Comparison of ENCODE assay signal across 21 cellular contexts in genomic region chr12:49050507-49051372, GRCh38. TPM values are rescaled to one million over a fixed set of nuclear protein-coding genes. Genes with fewer than 3 reads are reported as not detected.
DNase-seq lines count a peak whose midpoint lies in the region; ATAC-seq, FAIRE-seq and TF ChIP-seq lines count a peak whose summit lies in the region.
"Had no signal": no experiment of that assay in that cellular context is flagged by ENCODE, and none has a peak within 500 bp of the region (broad histone marks: within the 10 kb centered on the region; RNA-seq: fewer than 3 reads in every experiment).

No MANE protein-coding gene starts in this region.

- BruUV-seq in GM12878 (replicated peaks; lab: Mats Ljungman, UMichigan): no TSS peak

- no peak for FAIRE-seq in GM12878 (lab: Jason Lieb, UNC)

- H3K23ac ChIP-seq in mesenchymal stem cell (ENCODE audit: low read length in 2 of 2): no peak overlapping the region

- H3K4ac ChIP-seq in mesenchymal stem cell (ENCODE audit: low read depth in 1 of 2, low read length in 2 of 2): no peak overlapping the region

- TF ChIP-seq CTCF in SK-N-SH (IDR thresholded peaks at IDR 0.05) (no peak), GM12878 (IDR thresholded peaks at IDR 0.05 in 2 of 3, conservative IDR thresholded peaks at IDR 0.05 in 1 of 3; ENCODE audit: control insufficient read depth in 2 of 3, extremely low read depth in 1 of 3, insufficient read depth in 1 of 3, low read depth in 3 of 3, low read length in 3 of 3) (no peak), foreskin fibroblast (IDR thresholded peaks at IDR 0.05; ENCODE audit: low read depth, low read length) (no peak)

- TF ChIP-seq EP300 in SK-N-SH (IDR thresholded peaks at IDR 0.05; ENCODE audit: borderline replicate concordance in 1 of 2, low read depth in 1 of 2, low read length in 1 of 2): no peak
- no peak for TF ChIP-seq EP300 in GM12878 (IDR thresholded peaks at IDR 0.05; ENCODE audit: borderline replicate concordance in 1 of 2, control insufficient read depth in 1 of 2, low read depth in 2 of 2, low read length in 2 of 2)

- peak overlapping the region; percentile 10 for H2AK5ac ChIP-seq in mesenchymal stem cell (ENCODE audit: low read length, severe bottlenecking)

- SMC1A ChIA-PET in GM12878 (lab: Charles Lee; ENCODE audit: uncharacterized antibody, unreplicated experiment): no interaction called here

- H4K20me1 ChIP-seq in SK-N-SH (ENCODE audit: insufficient read depth) (peaks cover 50% of the 10 kb centered on the region), GM12878 (ENCODE audit: control insufficient read depth, insufficient read depth) (peaks cover 20% of the 10 kb centered on the region)

- no peaks in the 10 kb centered on the region for H3K27me3 ChIP-seq in SK-N-SH (ENCODE audit: insufficient read depth)
- no peaks in the 10 kb centered on the region for H3K27me3 ChIP-seq in GM12878 (replicated peaks in 1 of 2; ENCODE audit: control insufficient read depth in 2 of 2, insufficient read depth in 2 of 2, low read length in 1 of 2)
- no peaks in the 10 kb centered on the region for H3K27me3 ChIP-seq in mesenchymal stem cell (ENCODE audit: control insufficient read depth in 1 of 2, insufficient read depth in 1 of 2, low read length in 2 of 2)
- no peaks in the 10 kb centered on the region for H3K27me3 ChIP-seq in aorta (ENCODE audit: control insufficient read depth in 1 of 2, insufficient read depth in 2 of 2, low read length in 1 of 2)

- H2AFZ ChIP-seq in SK-N-SH (ENCODE audit: low read depth) (no peak overlapping the region), GM12878 (ENCODE audit: control insufficient read depth, low read depth, low read length) (no peak overlapping the region), mesenchymal stem cell (ENCODE audit: low read depth, low read length) (no peak overlapping the region)

- in situ Hi-C loops in GM12878 (cut with MboI): no loop called here

- 0 out of 2 replicates have a peak, but pooled peaks have one; percentile 33 for TF ChIP-seq POLR2A in GM12878 (IDR thresholded peaks at IDR 0.05; ENCODE audit: low read depth, low read length)

- peaks cover 45% of the 10 kb centered on the region for H3K79me1 ChIP-seq in mesenchymal stem cell (replicated peaks; ENCODE audit: low read length, poor library complexity, severe bottlenecking)

- no peak overlapping the region for H3K18ac ChIP-seq in mesenchymal stem cell (ENCODE audit: low read depth in 1 of 2, low read length in 2 of 2)

- H3K4me2 ChIP-seq in SK-N-SH: peak overlapping the region; percentile 42; the same call in 1 of the 2 replicates
- H3K4me2 ChIP-seq in GM12878 (ENCODE audit: control insufficient read depth, insufficient read depth): no peak overlapping the region
- H3K4me2 ChIP-seq in mesenchymal stem cell (ENCODE audit: low read length, poor library complexity, severe bottlenecking): no peak overlapping the region
- H3K4me2 ChIP-seq: KMS-11 had no signal

- H4K91ac ChIP-seq in mesenchymal stem cell (ENCODE audit: low read length): no peak overlapping the region

- WGBS in SK-N-SH (ENCODE audit: low lambda C conversion rate): 94% methylated on average over 10 of the region's 13 CpGs
- 95% methylated on average over 13 of the region's 13 CpGs for WGBS in GM12878 (ENCODE audit: insufficient coverage, insufficient replicate concordance, low lambda C conversion rate, missing lambda C conversion rate)
- WGBS in mesenchymal stem cell: 98% methylated on average over 13 of the region's 13 CpGs
- 88 to 97% methylated on average over 13 of the region's 13 CpGs for WGBS in aorta, 2 donors

- H3K27ac ChIP-seq in SK-N-SH (ENCODE audit: low read depth in 2 of 2, low read length in 1 of 2) (no peak overlapping the region; a peak in 1 of 4 replicates), GM12878 (ENCODE audit: control insufficient read depth, insufficient read depth) (no peak overlapping the region), mesenchymal stem cell (ENCODE audit: low read length, poor library complexity, severe bottlenecking) (no peak overlapping the region), aorta (ENCODE audit: low read depth in 1 of 2, low read length in 2 of 2) (no peak overlapping the region)
- H3K27ac ChIP-seq: 22Rv1, KMS-11, RWPE1 had no signal

- peaks cover 4 to 10% of the 10 kb centered on the region in 2 experiments; a peak in 3 of 4 replicates for H3K4me1 ChIP-seq in SK-N-SH (ENCODE audit: control insufficient read depth in 1 of 2, insufficient read depth in 2 of 2, low read depth in 1 of 2, low read length in 1 of 2)
- H3K4me1 ChIP-seq in GM12878 (ENCODE audit: control insufficient read depth, insufficient read depth, low read length): no peaks in the 10 kb centered on the region
- H3K4me1 ChIP-seq in mesenchymal stem cell (ENCODE audit: control insufficient read depth, insufficient read depth, low read depth, low read length): peaks cover 38% of the 10 kb centered on the region
- no peaks in the 10 kb centered on the region for H3K4me1 ChIP-seq in aorta (ENCODE audit: control insufficient read depth in 1 of 2, insufficient read depth in 2 of 2, low read length in 2 of 2)
- H3K4me1 ChIP-seq: Caco-2 had no signal

- no peaks in the 10 kb centered on the region for H3K9me3 ChIP-seq in SK-N-SH
- no peaks in the 10 kb centered on the region for H3K9me3 ChIP-seq in GM12878 (replicated peaks; ENCODE audit: control insufficient read depth, insufficient read depth, low read length)
- no peaks in the 10 kb centered on the region for H3K9me3 ChIP-seq in mesenchymal stem cell (ENCODE audit: control insufficient read depth, low read length)
- no peaks in the 10 kb centered on the region for H3K9me3 ChIP-seq in aorta (ENCODE audit: control insufficient read depth, low read length)
- H3K9me3 ChIP-seq: Caco-2 had no signal

- no peak overlapping the region for H2BK12ac ChIP-seq in mesenchymal stem cell (ENCODE audit: low read length in 2 of 2)

- H3K36me3 ChIP-seq in SK-N-SH (replicated peaks in 1 of 2; ENCODE audit: control insufficient read depth in 1 of 2, insufficient read depth in 2 of 2, low read length in 1 of 2) (peaks cover 56 to 84% of the 10 kb centered on the region in 2 experiments), GM12878 (ENCODE audit: control insufficient read depth in 2 of 2, insufficient read depth in 2 of 2, low read length in 1 of 2) (peaks cover 49 to 71% of the 10 kb centered on the region in 2 experiments), mesenchymal stem cell (ENCODE audit: control insufficient read depth in 1 of 2, insufficient read depth in 2 of 2, low read depth in 1 of 2, low read length in 2 of 2) (peaks cover 84 to 97% of the 10 kb centered on the region in 2 experiments), aorta (ENCODE audit: control insufficient read depth in 1 of 2, insufficient read depth in 2 of 2, low read length in 1 of 2) (peaks cover 3 to 18% of the 10 kb centered on the region in 2 donors)

- no peak overlapping the region for H2BK120ac ChIP-seq in mesenchymal stem cell (ENCODE audit: low read depth, low read length)

- H2BK15ac ChIP-seq in mesenchymal stem cell (ENCODE audit: low read depth, poor library complexity, severe bottlenecking): peak overlapping the region; percentile 5

- H3K4me3 ChIP-seq in SK-N-SH (ENCODE audit: low read depth in 2 of 2, low read length in 1 of 2) (no peak overlapping the region), GM12878 (no peak overlapping the region), mesenchymal stem cell (ENCODE audit: insufficient read depth in 1 of 2, low read depth in 1 of 2, low read length in 2 of 2) (no peak overlapping the region), aorta (ENCODE audit: low read length in 2 of 2) (no peak overlapping the region), foreskin fibroblast (ENCODE audit: low read depth in 1 of 2, low read length in 2 of 2) (no peak overlapping the region)

- H3F3A ChIP-seq in SK-N-SH (replicated peaks; ENCODE audit: insufficient read depth): peaks cover 4% of the 10 kb centered on the region

- RAD21 ChIA-PET in GM12878 (lab: Charles Lee; ENCODE audit: unreplicated experiment): no interaction called here

- DNase-seq in SK-N-SH (no peak), GM12878 (ENCODE audit: low read depth, low spot score) (no peak), mesenchymal stem cell (no peak), aorta (peak; percentile 45 to 67), mucosa of gallbladder (ENCODE audit: low spot score) (no peak), foreskin fibroblast (no peak)
- DNase-seq: CD4-positive, CD25-positive, alpha-beta regulatory T cell; GF-D8; MV-4-11; NCI-H1417; NCI-H187 treated with DMSO at 0.1 percent for 48 hours; NCI-H2227 treated with DMSO at 0.1 percent for 48 hours; NCI-H524; NCI-H82 had no signal

- H3K9me2 ChIP-seq in SK-N-SH: no peaks in the 10 kb centered on the region

- no peak overlapping the region for H3K14ac ChIP-seq in mesenchymal stem cell (ENCODE audit: low read length in 2 of 2)

- no peak for TF ChIP-seq RAD21 in SK-N-SH (IDR thresholded peaks at IDR 0.05; ENCODE audit: low read length)
- no peak for TF ChIP-seq RAD21 in GM12878 (IDR thresholded peaks at IDR 0.05; ENCODE audit: insufficient read depth, low read depth, low read length)

- no peak overlapping the region for H4K8ac ChIP-seq in mesenchymal stem cell (ENCODE audit: low read length)

- intact Hi-C loops in GM12878 (cut with micrococcal nuclease; ENCODE audit: unreplicated experiment) (no loop called here), aorta (cut with DNase I) (no loop called here)

- H3K79me2 ChIP-seq in SK-N-SH (ENCODE audit: insufficient read depth): peaks cover 37% of the 10 kb centered on the region
- peaks cover 16% of the 10 kb centered on the region for H3K79me2 ChIP-seq in GM12878 (ENCODE audit: control insufficient read depth, insufficient read depth, low read length)

- no peak overlapping the region for H2BK5ac ChIP-seq in mesenchymal stem cell (ENCODE audit: low read depth, low read length, poor library complexity, severe bottlenecking)

- POLR2A ChIA-PET in SK-N-SH (lab: Yijun Ruan, JAX): no interaction called here
- POLR2A ChIA-PET in GM12878 (lab: Charles Lee): interaction anchor here (1.0 kb wide), 1 partner anchor 13 kb away, joined by 3 read pairs; no protein-coding TSS in a partner anchor

- CTCF ChIA-PET in SK-N-SH (lab: Yijun Ruan, JAX) (interaction anchor here (1.4 to 3.7 kb wide), 2 partner anchors 13 to 291 kb away, joined by 4 to 15 read pairs; no protein-coding TSS in a partner anchor), GM12878 (lab: Yijun Ruan, JAX) (no interaction called here)

- ATAC-seq in SK-N-SH treated with all-trans-retinoic acid at 6 μM for 48 hours (no peak), GM12878 (no peak), aorta (ENCODE audit: low FRiP score) (no peak), GM18861 (IDR thresholded peaks at IDR 0.05; ENCODE audit: unreplicated experiment) (no peak)

- no peak overlapping the region for H3K9ac ChIP-seq in SK-N-SH
- H3K9ac ChIP-seq in GM12878 (ENCODE audit: control insufficient read depth, insufficient read depth, low read length): no peak overlapping the region
- no peak overlapping the region for H3K9ac ChIP-seq in mesenchymal stem cell (ENCODE audit: low read length)
- H3K9ac ChIP-seq: KMS-11 had no signal

RNA-seq across cellular contexts. Expression of gene KMT2D, which starts 9.9 kb away (rescaled TPM):
- polyA plus RNA-seq in SK-N-SH (2012; rRNA removed): 16.3 and 30.5 TPM in 2 replicates
- 12.4 and 21.2 TPM in 2 replicates for polyA plus RNA-seq in SK-N-SH (2012; cell fraction: cytosol; rRNA removed)
- 73.8 and 91.4 TPM in 2 replicates for polyA plus RNA-seq in SK-N-SH (2012; cell fraction: nucleus; rRNA removed)
- total RNA-seq in GM12878 (2013; cell fraction: nucleolus; rRNA removed): 68.5 and 83.4 TPM in 2 replicates
- total RNA-seq in GM12878 (2014; rRNA removed): 10.7 and 13.3 TPM in 2 replicates
- 9.6 and 10.8 TPM in 2 replicates for total RNA-seq in GM12878 (2014; rRNA removed; fragmentation: Illumina TruSeq; extraction: Trizol)
- total RNA-seq in GM12878 (2021): 57.9 and 71.5 TPM in 2 replicates
- 9.2 TPM for polyA plus RNA-seq in GM12878 (2011; ENCODE audit: low read depth)
- polyA plus RNA-seq in GM12878 (2011; rRNA removed): 4.6 and 7.9 TPM in 2 replicates
- 9.5 and 10.4 TPM in 2 replicates for polyA plus RNA-seq in GM12878 (2011; cell fraction: cytosol; rRNA removed)
- polyA plus RNA-seq in GM12878 (2011; cell fraction: nucleus; rRNA removed): 51.4 and 63.1 TPM in 2 replicates
- polyA plus RNA-seq in GM12878 (2012): 21.0 and 22.3 TPM in 2 replicates
- polyA plus RNA-seq in GM12878 (2014; fragmentation: Illumina TruSeq; extraction: Trizol): 39.7 and 45.6 TPM in 2 replicates
- 1 to 10 TPM in 1 of 2 experiments, under 1 TPM in 1; 0.51 to 1.2 TPM for polyA plus RNA-seq in GM12878 (2014; fragmentation: Nextera tagmentation; extraction: Ambion mirVana)
- polyA plus RNA-seq in GM12878 (2014; rRNA removed): 32.7 and 33.8 TPM in 2 replicates
- 10 to 100 TPM; 10.1 to 10.6 TPM for polyA plus RNA-seq in GM12878 (2016; fragmentation: Nextera tagmentation; extraction: Ambion mirVana)
- 15.4 and 17.8 TPM in 2 replicates for polyA minus RNA-seq in GM12878 (2011; rRNA and poly(A)+ RNA removed)
- polyA minus RNA-seq in GM12878 (2011; cell fraction: cytosol; rRNA and poly(A)+ RNA removed): 25.7 and 28.3 TPM in 2 replicates
- polyA minus RNA-seq in GM12878 (2011; cell fraction: nucleus; rRNA and poly(A)+ RNA removed): 13.2 and 31.3 TPM in 2 replicates
- 14.1 TPM for polyA plus RNA-seq in mesenchymal stem cell (2013, experiment 1 of 2)
- 11.6 TPM for polyA plus RNA-seq in mesenchymal stem cell (2013, experiment 2 of 2)
- total RNA-seq in aorta: 10 to 100 TPM; 88.6 to 97.4 TPM
- polyA plus RNA-seq in aorta: 10 to 100 TPM; 11.5 to 14.4 TPM
- 104 TPM for total RNA-seq in mucosa of gallbladder

RNA-seq across cellular contexts. Expression of gene RHEBL1, which starts 19.0 kb away (rescaled TPM):
- polyA plus RNA-seq in SK-N-SH (2012; rRNA removed): 2.2 and 2.3 TPM in 2 replicates
- 1.6 and 2.9 TPM in 2 replicates for polyA plus RNA-seq in SK-N-SH (2012; cell fraction: cytosol; rRNA removed)
- 1.4 and 2.4 TPM in 2 replicates for polyA plus RNA-seq in SK-N-SH (2012; cell fraction: nucleus; rRNA removed)
- 1.9 and 3.7 TPM in 2 replicates for total RNA-seq in GM12878 (2013; cell fraction: nucleolus; rRNA removed)
- 8.7 and 11.0 TPM in 2 replicates for total RNA-seq in GM12878 (2014; rRNA removed)
- 5.9 and 6.4 TPM in 2 replicates for total RNA-seq in GM12878 (2014; rRNA removed; fragmentation: Illumina TruSeq; extraction: Trizol)
- 7.2 and 7.9 TPM in 2 replicates for total RNA-seq in GM12878 (2021)
- polyA plus RNA-seq in GM12878 (2011; ENCODE audit: low read depth): 3.8 TPM
- 13.1 and 15.3 TPM in 2 replicates for polyA plus RNA-seq in GM12878 (2011; rRNA removed)
- 14.7 and 20.5 TPM in 2 replicates for polyA plus RNA-seq in GM12878 (2011; cell fraction: cytosol; rRNA removed)
- polyA plus RNA-seq in GM12878 (2011; cell fraction: nucleus; rRNA removed): 17.4 and 22.9 TPM in 2 replicates
- polyA plus RNA-seq in GM12878 (2012): 6.2 and 6.8 TPM in 2 replicates
- 5.5 and 6.2 TPM in 2 replicates for polyA plus RNA-seq in GM12878 (2014; fragmentation: Illumina TruSeq; extraction: Trizol)
- polyA plus RNA-seq in GM12878 (2014; fragmentation: Nextera tagmentation; extraction: Ambion mirVana): 10 to 100 TPM; 17.9 to 18.7 TPM
- polyA plus RNA-seq in GM12878 (2014; rRNA removed): 9.2 and 11.1 TPM in 2 replicates
- polyA plus RNA-seq in GM12878 (2016; fragmentation: Nextera tagmentation; extraction: Ambion mirVana): 10 to 100 TPM; 13.0 to 14.5 TPM
- polyA minus RNA-seq in GM12878 (2011; rRNA and poly(A)+ RNA removed): 10.1 and 13.0 TPM in 2 replicates
- 3.5 and 4.5 TPM in 2 replicates for polyA minus RNA-seq in GM12878 (2011; cell fraction: cytosol; rRNA and poly(A)+ RNA removed)
- 4.4 and 5.3 TPM in 2 replicates for polyA minus RNA-seq in GM12878 (2011; cell fraction: nucleus; rRNA and poly(A)+ RNA removed)
- polyA plus RNA-seq in mesenchymal stem cell (2013, experiment 1 of 2): 0.83 TPM
- 0.86 TPM for polyA plus RNA-seq in mesenchymal stem cell (2013, experiment 2 of 2)
- total RNA-seq in aorta: 1 to 10 TPM in 1 of 2 donors, under 1 TPM in 1; 0.55 to 1.1 TPM
- 1 to 10 TPM; 1.3 to 2.4 TPM for polyA plus RNA-seq in aorta
- 0.29 TPM for total RNA-seq in mucosa of gallbladder

RNA-seq across cellular contexts. Expression of gene PRKAG1, which starts 32.2 kb away (rescaled TPM):
- 75.1 and 113 TPM in 2 replicates for polyA plus RNA-seq in SK-N-SH (2012; rRNA removed)
- 90.8 and 99.1 TPM in 2 replicates for polyA plus RNA-seq in SK-N-SH (2012; cell fraction: cytosol; rRNA removed)
- polyA plus RNA-seq in SK-N-SH (2012; cell fraction: nucleus; rRNA removed): 50.3 and 85.4 TPM in 2 replicates
- 25.8 and 31.4 TPM in 2 replicates for total RNA-seq in GM12878 (2013; cell fraction: nucleolus; rRNA removed)
- 49.5 and 58.1 TPM in 2 replicates for total RNA-seq in GM12878 (2014; rRNA removed)
- 62.6 and 62.8 TPM in 2 replicates for total RNA-seq in GM12878 (2014; rRNA removed; fragmentation: Illumina TruSeq; extraction: Trizol)
- 43.7 and 46.4 TPM in 2 replicates for total RNA-seq in GM12878 (2021)
- 46.6 TPM for polyA plus RNA-seq in GM12878 (2011; ENCODE audit: low read depth)
- polyA plus RNA-seq in GM12878 (2011; rRNA removed): 91.6 and 102 TPM in 2 replicates
- polyA plus RNA-seq in GM12878 (2011; cell fraction: cytosol; rRNA removed): 68.6 and 71.3 TPM in 2 replicates
- polyA plus RNA-seq in GM12878 (2011; cell fraction: nucleus; rRNA removed): 39.9 and 44.5 TPM in 2 replicates
- polyA plus RNA-seq in GM12878 (2012): 35.3 and 41.2 TPM in 2 replicates
- polyA plus RNA-seq in GM12878 (2014; fragmentation: Illumina TruSeq; extraction: Trizol): 80.9 and 102 TPM in 2 replicates
- 10 to 100 TPM; 61.5 to 70.9 TPM for polyA plus RNA-seq in GM12878 (2014; fragmentation: Nextera tagmentation; extraction: Ambion mirVana)
- polyA plus RNA-seq in GM12878 (2014; rRNA removed): 38.3 and 44.5 TPM in 2 replicates
- 10 to 100 TPM; 58.5 to 60.3 TPM for polyA plus RNA-seq in GM12878 (2016; fragmentation: Nextera tagmentation; extraction: Ambion mirVana)
- polyA minus RNA-seq in GM12878 (2011; rRNA and poly(A)+ RNA removed): 45.2 and 54.1 TPM in 2 replicates
- 14.2 and 23.2 TPM in 2 replicates for polyA minus RNA-seq in GM12878 (2011; cell fraction: cytosol; rRNA and poly(A)+ RNA removed)
- polyA minus RNA-seq in GM12878 (2011; cell fraction: nucleus; rRNA and poly(A)+ RNA removed): 8.8 and 19.9 TPM in 2 replicates
- polyA plus RNA-seq in mesenchymal stem cell (2013, experiment 1 of 2): 62.2 TPM
- polyA plus RNA-seq in mesenchymal stem cell (2013, experiment 2 of 2): 63.2 TPM
- total RNA-seq in aorta: 10 to 100 TPM; 44.8 to 50.6 TPM
- 10 to 100 TPM; 48.0 to 57.1 TPM for polyA plus RNA-seq in aorta
- 51.7 TPM for total RNA-seq in mucosa of gallbladder

RNA-seq across cellular contexts. Expression of gene DHH, which starts 43.9 kb away (rescaled TPM):
- polyA plus RNA-seq in SK-N-SH (2012; rRNA removed): 0.08 and 0.13 TPM in 2 replicates
- polyA plus RNA-seq in SK-N-SH (2012; cell fraction: cytosol; rRNA removed): 0.03 and 0.08 TPM in 2 replicates
- polyA plus RNA-seq in SK-N-SH (2012; cell fraction: nucleus; rRNA removed): 0.12 and 0.14 TPM in 2 replicates
- 0.15 and 0.22 TPM in 2 replicates for total RNA-seq in GM12878 (2013; cell fraction: nucleolus; rRNA removed)
- total RNA-seq in GM12878 (2014; rRNA removed): not detected in 2 replicates
- total RNA-seq in GM12878 (2014; rRNA removed; fragmentation: Illumina TruSeq; extraction: Trizol): 0.05 TPM in 1 of 2 replicates, not detected in the other
- not detected in 2 replicates for total RNA-seq in GM12878 (2021)
- polyA plus RNA-seq in GM12878 (2011; ENCODE audit: low read depth): not detected
- 0.01 TPM in 1 of 2 replicates, not detected in the other for polyA plus RNA-seq in GM12878 (2011; rRNA removed)
- not detected in 2 replicates for polyA plus RNA-seq in GM12878 (2011; cell fraction: cytosol; rRNA removed)
- 0.03 and 0.06 TPM in 2 replicates for polyA plus RNA-seq in GM12878 (2011; cell fraction: nucleus; rRNA removed)
- polyA plus RNA-seq in GM12878 (2012): not detected in 2 replicates
- polyA plus RNA-seq in GM12878 (2014; fragmentation: Illumina TruSeq; extraction: Trizol): not detected in 2 replicates
- polyA plus RNA-seq in GM12878 (2014; fragmentation: Nextera tagmentation; extraction: Ambion mirVana): not detected
- polyA plus RNA-seq in GM12878 (2014; rRNA removed): 0.11 TPM in 1 of 2 replicates, not detected in the other
- polyA plus RNA-seq in GM12878 (2016; fragmentation: Nextera tagmentation; extraction: Ambion mirVana): not detected
- polyA minus RNA-seq in GM12878 (2011; rRNA and poly(A)+ RNA removed): not detected in 2 replicates
- polyA minus RNA-seq in GM12878 (2011; cell fraction: cytosol; rRNA and poly(A)+ RNA removed): not detected in 2 replicates
- polyA minus RNA-seq in GM12878 (2011; cell fraction: nucleus; rRNA and poly(A)+ RNA removed): under 0.01 TPM in 1 of 2 replicates, not detected in the other
- 0.03 TPM for polyA plus RNA-seq in mesenchymal stem cell (2013, experiment 1 of 2)
- polyA plus RNA-seq in mesenchymal stem cell (2013, experiment 2 of 2): not detected
- total RNA-seq in aorta: 1 to 10 TPM; 1.3 to 3.6 TPM
- polyA plus RNA-seq in aorta: under 1 TPM in 1 of 2 donors, not detected in 1; 0.33 TPM
- total RNA-seq in mucosa of gallbladder: 1.5 TPM
- polyA plus RNA-seq: AG04450; CD4-positive, CD25-positive, alpha-beta regulatory T cell had no signal

RNA-seq across cellular contexts. Expression of gene DDN, which starts 51.6 kb away (rescaled TPM):
- polyA plus RNA-seq in SK-N-SH (2012; rRNA removed): 0.20 and 0.24 TPM in 2 replicates
- polyA plus RNA-seq in SK-N-SH (2012; cell fraction: cytosol; rRNA removed): 0.17 TPM in 2 replicates
- polyA plus RNA-seq in SK-N-SH (2012; cell fraction: nucleus; rRNA removed): 0.99 and 1.4 TPM in 2 replicates
- total RNA-seq in GM12878 (2013; cell fraction: nucleolus; rRNA removed): 3.6 and 4.6 TPM in 2 replicates
- 9.6 and 11.4 TPM in 2 replicates for total RNA-seq in GM12878 (2014; rRNA removed)
- 5.1 and 5.5 TPM in 2 replicates for total RNA-seq in GM12878 (2014; rRNA removed; fragmentation: Illumina TruSeq; extraction: Trizol)
- 11.5 and 13.4 TPM in 2 replicates for total RNA-seq in GM12878 (2021)
- 1.5 TPM for polyA plus RNA-seq in GM12878 (2011; ENCODE audit: low read depth)
- polyA plus RNA-seq in GM12878 (2011; rRNA removed): 1.5 and 2.0 TPM in 2 replicates
- 2.1 and 2.6 TPM in 2 replicates for polyA plus RNA-seq in GM12878 (2011; cell fraction: cytosol; rRNA removed)
- 4.1 and 5.1 TPM in 2 replicates for polyA plus RNA-seq in GM12878 (2011; cell fraction: nucleus; rRNA removed)
- polyA plus RNA-seq in GM12878 (2012): 2.3 and 2.7 TPM in 2 replicates
- polyA plus RNA-seq in GM12878 (2014; fragmentation: Illumina TruSeq; extraction: Trizol): 3.0 and 6.1 TPM in 2 replicates
- under 1 TPM; 0.10 to 0.22 TPM for polyA plus RNA-seq in GM12878 (2014; fragmentation: Nextera tagmentation; extraction: Ambion mirVana)
- 7.4 and 10.1 TPM in 2 replicates for polyA plus RNA-seq in GM12878 (2014; rRNA removed)
- polyA plus RNA-seq in GM12878 (2016; fragmentation: Nextera tagmentation; extraction: Ambion mirVana): 1 to 10 TPM in 1 of 2 experiments, under 1 TPM in 1; 0.70 to 1.0 TPM
- 1.5 and 2.7 TPM in 2 replicates for polyA minus RNA-seq in GM12878 (2011; rRNA and poly(A)+ RNA removed)
- polyA minus RNA-seq in GM12878 (2011; cell fraction: cytosol; rRNA and poly(A)+ RNA removed): 1.3 and 1.5 TPM in 2 replicates
- polyA minus RNA-seq in GM12878 (2011; cell fraction: nucleus; rRNA and poly(A)+ RNA removed): 1.7 and 2.6 TPM in 2 replicates
- 0.17 TPM for polyA plus RNA-seq in mesenchymal stem cell (2013, experiment 1 of 2)
- 0.19 TPM for polyA plus RNA-seq in mesenchymal stem cell (2013, experiment 2 of 2)
- under 1 TPM in 1 of 2 donors, not detected in 1; 0.10 TPM for total RNA-seq in aorta
- polyA plus RNA-seq in aorta: under 1 TPM in 1 of 2 donors, not detected in 1; 0.50 TPM
- total RNA-seq in mucosa of gallbladder: 0.06 TPM
- polyA plus RNA-seq: CD4-positive, CD25-positive, alpha-beta regulatory T cell had no signal

Comparison
In these comparisons a context has a peak if more than half of its experiments do, and no peak if none do; other contexts are left out.
1. DNase-seq: peak in aorta (2 of 2); none in SK-N-SH (single experiment), GM12878 (single experiment), mesenchymal stem cell (single experiment), mucosa of gallbladder (single experiment) and foreskin fibroblast (0 of 2).